Comparison of ENCODE assay signal across 7 cellular contexts in the genomic region with DNA sequence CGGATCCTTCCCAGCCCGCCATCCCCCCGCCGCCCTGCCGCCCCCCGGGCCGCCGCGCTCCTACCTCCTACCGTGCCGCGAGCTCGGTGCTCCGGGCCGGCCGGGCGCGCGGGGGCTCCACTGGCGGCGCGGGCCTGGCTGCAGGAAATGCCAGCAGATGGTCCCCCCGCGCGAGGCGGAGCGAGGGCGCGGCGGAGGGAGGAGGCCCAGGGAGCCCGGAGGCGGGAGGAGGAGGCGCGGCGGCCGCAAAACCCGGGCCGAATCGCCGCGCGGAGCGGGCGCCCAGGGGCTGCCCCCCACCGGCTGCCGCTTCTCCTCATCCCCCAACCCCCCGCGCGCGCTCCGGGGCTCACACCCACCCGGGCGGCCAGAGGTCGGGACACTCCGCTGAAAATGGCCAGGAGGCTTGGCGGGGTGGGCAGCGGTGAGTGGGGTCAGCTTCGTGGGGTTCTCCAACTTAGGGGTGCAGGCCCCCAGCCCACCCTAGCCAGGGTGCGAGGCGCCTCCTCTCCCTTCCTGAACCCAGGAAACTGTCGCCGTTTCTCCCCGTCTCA. TPM values are rescaled to one million over a fixed set of nuclear protein-coding genes. Genes with fewer than 3 reads are reported as not detected.
DNase-seq lines count a peak whose midpoint lies in the region; ATAC-seq and TF ChIP-seq lines count a peak whose summit lies in the region.

A gene with protein sequence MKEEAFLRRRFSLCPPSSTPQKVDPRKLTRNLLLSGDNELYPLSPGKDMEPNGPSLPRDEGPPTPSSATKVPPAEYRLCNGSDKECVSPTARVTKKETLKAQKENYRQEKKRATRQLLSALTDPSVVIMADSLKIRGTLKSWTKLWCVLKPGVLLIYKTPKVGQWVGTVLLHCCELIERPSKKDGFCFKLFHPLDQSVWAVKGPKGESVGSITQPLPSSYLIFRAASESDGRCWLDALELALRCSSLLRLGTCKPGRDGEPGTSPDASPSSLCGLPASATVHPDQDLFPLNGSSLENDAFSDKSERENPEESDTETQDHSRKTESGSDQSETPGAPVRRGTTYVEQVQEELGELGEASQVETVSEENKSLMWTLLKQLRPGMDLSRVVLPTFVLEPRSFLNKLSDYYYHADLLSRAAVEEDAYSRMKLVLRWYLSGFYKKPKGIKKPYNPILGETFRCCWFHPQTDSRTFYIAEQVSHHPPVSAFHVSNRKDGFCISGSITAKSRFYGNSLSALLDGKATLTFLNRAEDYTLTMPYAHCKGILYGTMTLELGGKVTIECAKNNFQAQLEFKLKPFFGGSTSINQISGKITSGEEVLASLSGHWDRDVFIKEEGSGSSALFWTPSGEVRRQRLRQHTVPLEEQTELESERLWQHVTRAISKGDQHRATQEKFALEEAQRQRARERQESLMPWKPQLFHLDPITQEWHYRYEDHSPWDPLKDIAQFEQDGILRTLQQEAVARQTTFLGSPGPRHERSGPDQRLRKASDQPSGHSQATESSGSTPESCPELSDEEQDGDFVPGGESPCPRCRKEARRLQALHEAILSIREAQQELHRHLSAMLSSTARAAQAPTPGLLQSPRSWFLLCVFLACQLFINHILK (minus strand): TSS at position 159 of the 554 bp plus-strand sequence. CDS start 36,162 bp downstream, outside the sequence.

- no peaks in the 10 kb centered on the region for H3K9me3 Mint-ChIP-seq in activated naive CD8-positive, alpha-beta T cell treated with anti-CD3 and anti-CD28 coated beads, Interleukin-2, amount 50 U/mL, for 24 hours
- peaks cover 14% of the 10 kb centered on the region for H3K9me3 Mint-ChIP-seq in glutamatergic neuron (ENCODE audit: unreplicated experiment)

- H3K4me1 Mint-ChIP-seq in activated naive CD8-positive, alpha-beta T cell treated with anti-CD3 and anti-CD28 coated beads, Interleukin-2, amount 50 U/mL, for 24 hours: peaks cover 29% of the 10 kb centered on the region
- peaks cover 40% of the 10 kb centered on the region for H3K4me1 Mint-ChIP-seq in glutamatergic neuron (ENCODE audit: low read depth, unreplicated experiment)

- WGBS in testis, 2 donors: 0 to 2% methylated on average over 3 to 21 of the region's 63 CpGs

- H3K36me3 Mint-ChIP-seq in activated naive CD8-positive, alpha-beta T cell treated with anti-CD3 and anti-CD28 coated beads, Interleukin-2, amount 50 U/mL, for 24 hours (ENCODE audit: low read depth): no peaks in the 10 kb centered on the region
- H3K36me3 Mint-ChIP-seq in glutamatergic neuron (ENCODE audit: unreplicated experiment): no peaks in the 10 kb centered on the region

- intact Hi-C loops in testis (cut with DNase I; ENCODE audit: low total_unique reads): no loop called here

- TF ChIP-seq CTCF in RWPE1 (conservative IDR thresholded peaks at IDR 0.05; ENCODE audit: low read depth): no peak
- TF ChIP-seq CTCF in glutamatergic neuron (IDR thresholded peaks at IDR 0.05; ENCODE audit: partially characterized antibody, unreplicated experiment): no peak
- no peak for TF ChIP-seq CTCF in testis (IDR thresholded peaks at IDR 0.05)

- peak; percentile 45 for DNase-seq in HK-2 (ENCODE audit: unreplicated experiment)
- peak; percentile 55 for DNase-seq in RWPE1 (ENCODE audit: low spot score)
- DNase-seq in activated naive CD8-positive, alpha-beta T cell treated with anti-CD3 and anti-CD28 coated beads, Interleukin-2, amount 50 U/mL, for 24 hours: peak; percentile 61
- peak; percentile 85 for DNase-seq in glutamatergic neuron
- peak; percentile 77 for DNase-seq in testis

- TF ChIP-seq POLR2A in testis (IDR thresholded peaks at IDR 0.05): no peak

- peak; percentile 31 for ATAC-seq in activated naive CD8-positive, alpha-beta T cell treated with anti-CD3 and anti-CD28 coated beads, Interleukin-2, amount 50 U/mL, for 24 hours
- no peak for ATAC-seq in GM21526 (IDR thresholded peaks at IDR 0.05; ENCODE audit: low FRiP score, unreplicated experiment)

- peaks cover 39% of the 10 kb centered on the region for H3K27me3 Mint-ChIP-seq in activated naive CD8-positive, alpha-beta T cell treated with anti-CD3 and anti-CD28 coated beads, Interleukin-2, amount 50 U/mL, for 24 hours
- peaks cover 21% of the 10 kb centered on the region for H3K27me3 Mint-ChIP-seq in glutamatergic neuron (ENCODE audit: unreplicated experiment)

- POLR2A ChIA-PET in RWPE1 (lab: Yijun Ruan, JAX; ENCODE audit: low non-redundant PET): no interaction called here

- peaks cover 13% of the 10 kb centered on the region for H3K27me3 ChIP-seq in neuron (ENCODE audit: insufficient read depth, low read length)
- H3K27me3 ChIP-seq in testis: no peaks in the 10 kb centered on the region

- H3K36me3 ChIP-seq in neuron (ENCODE audit: insufficient read depth, low read length): no peaks in the 10 kb centered on the region
- no peaks in the 10 kb centered on the region for H3K36me3 ChIP-seq in testis (ENCODE audit: low read depth, missing control alignments)

- peak within 1 kb of the TSS; percentile 75 for H3K4me3 Mint-ChIP-seq in activated naive CD8-positive, alpha-beta T cell treated with anti-CD3 and anti-CD28 coated beads, Interleukin-2, amount 50 U/mL, for 24 hours
- H3K4me3 Mint-ChIP-seq in glutamatergic neuron (ENCODE audit: unreplicated experiment): peak within 1 kb of the TSS; percentile 91

- H3K27ac ChIP-seq in RWPE1 (peak within 1 kb of the TSS; percentile 77), testis (peak within 1 kb of the TSS; percentile 39 to 50)

- H3K4me3 ChIP-seq in neuron (ENCODE audit: low read length): peak within 1 kb of the TSS; percentile 79
- peak within 1 kb of the TSS; percentile 69 to 80 for H3K4me3 ChIP-seq in testis

- peak within 1 kb of the TSS; percentile 79 for H2AFZ ChIP-seq in neuron (ENCODE audit: low read depth, low read length)

- CTCF ChIA-PET in RWPE1 (lab: Yijun Ruan, JAX): interaction anchor here (0.6 to 0.7 kb wide), 2 partner anchors 12 to 235 kb away, joined by 4 to 6 read pairs; no protein-coding TSS in a partner anchor

- H3K27ac Mint-ChIP-seq in activated naive CD8-positive, alpha-beta T cell treated with anti-CD3 and anti-CD28 coated beads, Interleukin-2, amount 50 U/mL, for 24 hours: no peak within 1 kb of the TSS
- peak within 1 kb of the TSS; percentile 96 for H3K27ac Mint-ChIP-seq in glutamatergic neuron (ENCODE audit: unreplicated experiment)

- H3K9me3 ChIP-seq in neuron (ENCODE audit: low read length) (no peaks in the 10 kb centered on the region), testis (no peaks in the 10 kb centered on the region)

- H3K4me1 ChIP-seq in neuron (ENCODE audit: insufficient read depth, low read length) (peaks cover 31% of the 10 kb centered on the region), testis (peaks cover 18% of the 10 kb centered on the region)

RNA-seq across cellular contexts. Expression of the gene that starts here (rescaled TPM):
- total RNA-seq in glutamatergic neuron (ENCODE audit: unreplicated experiment): 115 TPM
- 10 to 100 TPM; 13.2 to 18.1 TPM for total RNA-seq in testis
- 8.9 TPM for polyA plus RNA-seq in testis (ENCODE audit: insufficient read depth, low read depth, low replicate concordance)
